Comparison of ENCODE assay signal across 19 cellular contexts in the genomic region with DNA sequence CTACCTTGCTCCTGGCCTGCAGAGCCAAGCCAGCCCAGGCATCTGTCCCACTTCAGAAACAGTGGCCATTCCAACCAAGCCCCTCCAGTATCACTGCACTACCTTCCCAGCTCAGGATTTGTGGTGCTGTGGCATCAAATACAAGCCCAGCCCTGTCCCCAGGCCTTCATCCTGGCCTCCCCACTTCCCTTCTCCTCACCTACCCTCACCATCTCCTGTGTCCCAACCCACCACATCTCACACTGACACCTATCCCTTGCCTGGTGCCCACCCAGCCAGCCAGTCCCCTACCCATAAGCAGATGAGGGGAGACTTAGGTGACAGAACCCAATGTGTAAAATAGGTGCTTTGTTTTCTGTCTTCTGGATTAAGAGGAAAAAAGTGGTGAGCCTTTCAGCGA.
"Had no signal": no experiment of that assay in that cellular context is flagged by ENCODE, and none has a peak within 500 bp of the region (broad histone marks: within the 10 kb centered on the region; RNA-seq: fewer than 3 reads in every experiment).

No MANE protein-coding gene starts in this region.

- H3K4me3 ChIP-seq: esophagus squamous epithelium, gastroesophageal sphincter, lung, testis, transverse colon had no signal

- H3K27me3 ChIP-seq: testis, transverse colon had no signal

- H3K27ac Mint-ChIP-seq: dendritic cell treated with granulocyte-macrophage colony-stimulating factor and Interleukin-4, amounts not matched to agents 40 ng/mL and 50 ng/mL, for 4 days; effector memory CD8-positive, alpha-beta T cell; naive B cell; nephron; stimulated activated naive CD8-positive, alpha-beta T cell treated with anti-CD3 and anti-CD28 coated beads, Interleukin-15, Interleukin-2, amounts not matched to agents 100 ng/mL and 50 ng/mL, for 24 hours had no signal

- H3K9me3 Mint-ChIP-seq: dendritic cell treated with granulocyte-macrophage colony-stimulating factor and Interleukin-4, amounts not matched to agents 40 ng/mL and 50 ng/mL, for 4 days had no signal

- H3K9ac ChIP-seq: parathyroid adenoma had no signal

- H3K79me2 ChIP-seq: parathyroid adenoma had no signal

- H3K9me3 ChIP-seq: esophagus squamous epithelium, gastroesophageal sphincter, testis, transverse colon had no signal

- H3K27ac ChIP-seq: esophagus squamous epithelium, gastroesophageal sphincter, parathyroid adenoma, testis, transverse colon had no signal

- DNase-seq: effector memory CD8-positive, alpha-beta T cell; esophagus squamous epithelium; foreskin fibroblast; glutamatergic neuron; left cardiac atrium; left ventricle myocardium superior; mesenchymal stem cell; naive B cell; occipital lobe; small intestine; stimulated activated CD4-positive, alpha-beta T cell treated with anti-CD3 and anti-CD28 coated beads, Interleukin-2, amount 100 ng/mL, for 48 hours; testis; transverse colon had no signal

- H2AFZ ChIP-seq: parathyroid adenoma had no signal

- H3K36me3 ChIP-seq: esophagus squamous epithelium, gastroesophageal sphincter, transverse colon had no signal

- H3K4me3 Mint-ChIP-seq: dendritic cell treated with granulocyte-macrophage colony-stimulating factor and Interleukin-4, amounts not matched to agents 40 ng/mL and 50 ng/mL, for 4 days; effector memory CD8-positive, alpha-beta T cell; nephron; stimulated activated naive CD8-positive, alpha-beta T cell treated with anti-CD3 and anti-CD28 coated beads, Interleukin-15, Interleukin-2, amounts not matched to agents 100 ng/mL and 50 ng/mL, for 24 hours had no signal

- ATAC-seq: effector memory CD8-positive, alpha-beta T cell; gastroesophageal sphincter; left cardiac atrium; left ventricle myocardium superior had no signal

- H3K4me1 ChIP-seq: esophagus squamous epithelium, gastroesophageal sphincter, parathyroid adenoma, testis, transverse colon had no signal

- H3K36me3 Mint-ChIP-seq: naive B cell had no signal
